8 cellular contexts compared by ENCODE assay signal in the genomic region with DNA sequence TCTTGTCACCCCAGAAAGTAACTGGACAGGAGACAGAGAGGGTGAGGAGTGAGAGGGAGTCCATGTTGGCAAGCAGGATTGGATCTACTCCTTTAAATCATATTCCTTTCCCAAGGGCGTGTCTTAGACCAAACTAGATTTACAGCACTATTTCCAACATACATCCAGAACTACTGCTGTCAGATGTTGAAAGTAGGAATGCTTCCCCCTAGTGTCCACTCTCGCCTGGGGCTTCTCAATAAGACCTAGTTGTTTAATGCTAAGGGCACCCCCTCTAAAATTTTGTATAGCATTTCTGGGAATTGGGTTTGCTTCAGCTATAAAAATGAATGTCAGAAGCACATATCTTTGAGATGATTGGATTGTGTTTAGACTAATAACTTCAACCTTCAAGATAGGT. TPM values are rescaled to one million over a fixed set of nuclear protein-coding genes. Genes with fewer than 3 reads are reported as not detected.
DNase-seq lines count a peak whose midpoint lies in the region; ATAC-seq and TF ChIP-seq lines count a peak whose summit lies in the region.

No MANE protein-coding gene starts in this region.

- no peak overlapping the region for H3K4me3 ChIP-seq in Loucy (ENCODE audit: low read length, poor library complexity, severe bottlenecking)
- H3K4me3 ChIP-seq in hepatocyte: no peak overlapping the region

- WGBS in hepatocyte (ENCODE audit: low lambda C conversion rate, missing lambda C conversion rate): 48% methylated on average over 2 of the region's 2 CpGs

- H3K4me2 ChIP-seq in Loucy (ENCODE audit: low read depth, low read length, poor library complexity, severe bottlenecking): no peak overlapping the region
- no peak overlapping the region for H3K4me2 ChIP-seq in hepatocyte

- H3K27ac ChIP-seq in hepatocyte: no peak overlapping the region

- H4K20me1 ChIP-seq in Loucy (ENCODE audit: insufficient read depth, low read length, poor library complexity, severe bottlenecking) (no peaks in the 10 kb centered on the region), hepatocyte (ENCODE audit: insufficient read depth, poor library complexity, severe bottlenecking) (no peaks in the 10 kb centered on the region)

- in situ Hi-C loops in GM13976 (cut with MboI; ENCODE audit: low sequenced_read_pairs, unreplicated experiment): loop anchor here (5.0 to 10.0 kb wide), 2 partner anchors 91 to 277 kb away; a partner anchor contains a TSS

- H3K9ac ChIP-seq in Loucy (ENCODE audit: low read depth, low read length, poor library complexity, severe bottlenecking): no peak overlapping the region

- H3K9me2 ChIP-seq in Loucy (replicated peaks; ENCODE audit: low read depth, low read length) (no peaks in the 10 kb centered on the region), hepatocyte (replicated peaks; ENCODE audit: insufficient read depth) (no peaks in the 10 kb centered on the region)

- H2AFZ ChIP-seq in Loucy (ENCODE audit: low read length) (no peak overlapping the region), hepatocyte (no peak overlapping the region)

- H3K4me1 ChIP-seq in Loucy (ENCODE audit: insufficient read depth, low read length, poor library complexity, severe bottlenecking) (no peaks in the 10 kb centered on the region), hepatocyte (ENCODE audit: insufficient read depth) (no peaks in the 10 kb centered on the region)

- peak; percentile 38 for DNase-seq in activated CD8-positive, alpha-beta memory T cell treated with anti-CD3 and anti-CD28 coated beads, Interleukin-2, amount 50 U/mL, for 4 hours
- no peak for DNase-seq in activated CD8-positive, alpha-beta memory T cell treated with anti-CD3 and anti-CD28 coated beads, Interleukin-2, amount 50 U/mL, for 48 hours
- peak; percentile 17 for DNase-seq in activated naive CD4-positive, alpha-beta T cell treated with anti-CD3 and anti-CD28 coated beads, Interleukin-2, amount 50 U/mL, for 16 hours
- DNase-seq in hepatocyte (ENCODE audit: low spot score) (peak; percentile 44), GM13976 (ENCODE audit: low spot score) (no peak), NCI-H345 (lab: John Stamatoyannopoulos, UW) (no peak)

- H3K79me2 ChIP-seq in Loucy (ENCODE audit: insufficient read depth, low read length): no peaks in the 10 kb centered on the region
- H3K79me2 ChIP-seq in hepatocyte: no peaks in the 10 kb centered on the region

- ATAC-seq in GM19467 (IDR thresholded peaks at IDR 0.05; ENCODE audit: unreplicated experiment): no peak

- H3F3A ChIP-seq in Loucy (ENCODE audit: low read depth): no peaks in the 10 kb centered on the region

- H3K9me3 ChIP-seq in Loucy (ENCODE audit: insufficient read depth, low read depth, low read length) (no peaks in the 10 kb centered on the region), hepatocyte (ENCODE audit: low read depth) (no peaks in the 10 kb centered on the region)

- peaks cover 25% of the 10 kb centered on the region; the same call in 1 of the 2 replicates for H3K36me3 ChIP-seq in Loucy (ENCODE audit: insufficient read depth, low read length)
- H3K36me3 ChIP-seq in hepatocyte (replicated peaks; ENCODE audit: insufficient read depth, low read depth): no peaks in the 10 kb centered on the region

- TF ChIP-seq CTCF in Loucy (conservative IDR thresholded peaks at IDR 0.05; ENCODE audit: low read length): peak; percentile 65
- peak; percentile 43 for TF ChIP-seq CTCF in hepatocyte (IDR thresholded peaks at IDR 0.05; ENCODE audit: poor library complexity)
- no peak for TF ChIP-seq CTCF in GM13976 (IDR thresholded peaks at IDR 0.05; ENCODE audit: borderline replicate concordance, control extremely low read depth, extremely low read depth, insufficient read depth, missing control alignments)

- H3K27me3 ChIP-seq in Loucy (ENCODE audit: insufficient read depth, low read length, poor library complexity, severe bottlenecking): no peaks in the 10 kb centered on the region
- no peaks in the 10 kb centered on the region for H3K27me3 ChIP-seq in hepatocyte

RNA-seq across cellular contexts. Expression of a gene that starts 13.3 kb away (rescaled TPM):
- 23.5 and 27.6 TPM in 2 replicates for total RNA-seq in hepatocyte
- polyA plus RNA-seq in hepatocyte: 23.5 and 30.6 TPM in 2 replicates

RNA-seq across cellular contexts. Expression of a gene that starts 13.4 kb away (rescaled TPM):
- 23.4 and 24.8 TPM in 2 replicates for total RNA-seq in hepatocyte
- 11.7 and 15.8 TPM in 2 replicates for polyA plus RNA-seq in hepatocyte

RNA-seq across cellular contexts. Expression of a gene that starts 58.9 kb away (rescaled TPM):
- 66.1 and 73.0 TPM in 2 replicates for total RNA-seq in hepatocyte
- polyA plus RNA-seq in hepatocyte: 51.2 and 53.9 TPM in 2 replicates

Comparison
In these comparisons a context has a peak if more than half of its experiments do, and no peak if none do; other contexts are left out.
1. DNase-seq: peak in activated CD8-positive, alpha-beta memory T cell treated with anti-CD3 and anti-CD28 coated beads, Interleukin-2, amount 50 U/mL, for 4 hours (single experiment), activated naive CD4-positive, alpha-beta T cell treated with anti-CD3 and anti-CD28 coated beads, Interleukin-2, amount 50 U/mL, for 16 hours (single experiment) and hepatocyte (single experiment); none in activated CD8-positive, alpha-beta memory T cell treated with anti-CD3 and anti-CD28 coated beads, Interleukin-2, amount 50 U/mL, for 48 hours (single experiment), GM13976 (single experiment) and NCI-H345 (single experiment).